Comparison of ENCODE assay signal across 8 cellular contexts in the genomic region with DNA sequence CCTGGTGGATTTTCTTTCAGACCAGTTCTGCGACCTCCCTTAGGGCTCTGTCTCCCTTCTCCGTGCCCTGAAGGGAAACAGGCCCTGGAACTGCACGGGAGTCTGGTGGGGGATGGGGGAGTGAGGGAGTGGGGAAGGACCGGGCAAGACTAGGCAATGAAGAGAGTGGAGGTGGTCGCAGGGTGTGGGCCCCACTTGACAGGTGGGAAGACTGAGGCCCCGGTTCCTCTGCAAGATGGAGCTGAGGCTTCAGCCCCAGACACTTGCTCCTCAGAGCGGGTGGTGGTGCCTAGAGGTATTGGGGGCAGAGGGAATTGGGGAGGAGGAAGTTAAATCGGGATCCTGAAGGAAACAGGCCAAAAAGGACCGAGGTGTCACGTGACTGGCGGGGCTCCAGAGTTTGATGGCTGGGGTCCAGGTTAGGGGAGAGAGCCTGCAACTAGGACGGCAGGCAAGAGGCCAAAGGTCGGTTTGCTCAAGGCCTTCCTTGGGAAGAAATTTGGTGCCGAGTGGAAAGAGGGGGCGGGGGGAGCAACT. TPM values are rescaled to one million over a fixed set of nuclear protein-coding genes. Genes with fewer than 3 reads are reported as not detected.
DNase-seq lines count a peak whose midpoint lies in the region; ATAC-seq and TF ChIP-seq lines count a peak whose summit lies in the region.

No MANE protein-coding gene starts in this region.

- H3K4me1 ChIP-seq in PC-9 (replicated peaks; ENCODE audit: insufficient read depth) (no peaks in the 10 kb centered on the region), muscle layer of colon (ENCODE audit: insufficient read depth, low read length) (peaks cover 27% of the 10 kb centered on the region)

- DNase-seq in PC-9 (no peak), epithelial cell of proximal tubule (ENCODE audit: low read depth) (no peak), GF-D8 (lab: John Stamatoyannopoulos, UW) (no peak)
- no peak for DNase-seq in activated CD4-positive, alpha-beta T cell treated with anti-CD3 and anti-CD28 coated beads, Interleukin-2, amount 50 U/mL, for 4 hours

- H3K27ac ChIP-seq in C4-2B (peak overlapping the region; percentile 88), PC-9 (no peak overlapping the region), muscle layer of colon (ENCODE audit: low read depth, low read length) (peak overlapping the region; percentile 87)

- H3K4me2 ChIP-seq in PC-9, result peak overlapping the region; percentile 71

- no peaks in the 10 kb centered on the region for H3K9me2 ChIP-seq in PC-9 (ENCODE audit: insufficient read depth)

- peak overlapping the region; percentile 74; the same call in 1 of the 2 replicates for H2AFZ ChIP-seq in PC-9

- POLR2A ChIA-PET in PC-9 (lab: Charles Lee; ENCODE audit: unreplicated experiment), result interaction anchor here (0.6 kb wide), 1 partner anchor 23 kb away, joined by 13 read pairs; the partner anchor contains the start of gene ARPC4

- TF ChIP-seq CTCF in C4-2B (conservative IDR thresholded peaks at IDR 0.05), result no peak
- TF ChIP-seq CTCF in PC-9 (conservative IDR thresholded peaks at IDR 0.05), result no peak
- no peak for TF ChIP-seq CTCF in epithelial cell of proximal tubule (conservative IDR thresholded peaks at IDR 0.05; ENCODE audit: low read depth, low read length)

- BruUV-seq in PC-9 (replicated peaks; lab: Mats Ljungman, UMichigan), result no TSS peak

- H3K36me3 ChIP-seq in PC-9 (ENCODE audit: low read depth) (no peaks in the 10 kb centered on the region), muscle layer of colon (ENCODE audit: insufficient read depth, low read length) (peaks cover 15% of the 10 kb centered on the region)

- H3K9ac ChIP-seq in muscle layer of colon (ENCODE audit: low read length), result peak overlapping the region; percentile 83

- H4K20me1 ChIP-seq in PC-9 (ENCODE audit: insufficient read depth), result no peaks in the 10 kb centered on the region; the same call in 1 of the 2 replicates

- H3K4me3 ChIP-seq in PC-9 (peak overlapping the region; percentile 49; the same call in 1 of the 2 replicates), epithelial cell of proximal tubule (ENCODE audit: low read depth, low read length) (peak overlapping the region; percentile 74), muscle layer of colon (ENCODE audit: low read depth in 1 of 2, low read length in 2 of 2) (peak overlapping the region; percentile 51 to 90)

- CTCF ChIA-PET in PC-9 (lab: Charles Lee), result no interaction called here

- H3K27me3 ChIP-seq in PC-9 (ENCODE audit: insufficient read depth, low read depth) (peaks cover 7% of the 10 kb centered on the region; the same call in 1 of the 2 replicates), muscle layer of colon (ENCODE audit: control insufficient read depth in 1 of 2, insufficient read depth in 2 of 2, low read length in 2 of 2) (no peaks in the 10 kb centered on the region)

- intact Hi-C loops in PC-9 (cut with micrococcal nuclease; ENCODE audit: unreplicated experiment), result no loop called here

- H3K9me3 ChIP-seq in PC-9 (ENCODE audit: insufficient read depth, low read depth) (no peaks in the 10 kb centered on the region), muscle layer of colon (ENCODE audit: low read length) (no peaks in the 10 kb centered on the region)

- H3F3A ChIP-seq in PC-9 (ENCODE audit: insufficient read depth, low read depth), result peaks cover 14% of the 10 kb centered on the region; the same call in 1 of the 2 replicates

- ATAC-seq in GM18909 (IDR thresholded peaks at IDR 0.05; ENCODE audit: poor library complexity, unreplicated experiment), result no peak
- no peak for ATAC-seq in GM21723 (IDR thresholded peaks at IDR 0.05; ENCODE audit: unreplicated experiment)

- no peaks in the 10 kb centered on the region for H3K79me2 ChIP-seq in PC-9 (ENCODE audit: low read depth)

RNA-seq across cellular contexts. Expression of gene CAMK1, which starts 0.6 kb away (rescaled TPM):
- 2.0 and 3.1 TPM in 2 replicates for total RNA-seq in PC-9 (2021)
- total RNA-seq in epithelial cell of proximal tubule, result 40.1 and 41.0 TPM in 2 replicates

RNA-seq across cellular contexts. Expression of gene OGG1, which starts 20.6 kb away (rescaled TPM):
- total RNA-seq in PC-9 (2021) (22.1 and 24.3 TPM in 2 replicates), epithelial cell of proximal tubule (22.0 and 27.4 TPM in 2 replicates)

RNA-seq across cellular contexts. Expression of gene TADA3, which starts 21.9 kb away (rescaled TPM):
- 72.4 and 99.1 TPM in 2 replicates for total RNA-seq in PC-9 (2021)
- 54.7 and 73.9 TPM in 2 replicates for total RNA-seq in epithelial cell of proximal tubule

RNA-seq across cellular contexts. Expression of gene ARPC4, which starts 22.5 kb away (rescaled TPM):
- 114 and 127 TPM in 2 replicates for total RNA-seq in PC-9 (2021)
- 153 and 296 TPM in 2 replicates for total RNA-seq in epithelial cell of proximal tubule

RNA-seq across cellular contexts. Expression of gene BRPF1, which starts 38.8 kb away (rescaled TPM):
- 15.9 and 18.3 TPM in 2 replicates for total RNA-seq in PC-9 (2021)
- total RNA-seq in epithelial cell of proximal tubule, result 15.2 and 15.7 TPM in 2 replicates
